Comparison of ENCODE assay signal across 7 cellular contexts in the genomic region with DNA sequence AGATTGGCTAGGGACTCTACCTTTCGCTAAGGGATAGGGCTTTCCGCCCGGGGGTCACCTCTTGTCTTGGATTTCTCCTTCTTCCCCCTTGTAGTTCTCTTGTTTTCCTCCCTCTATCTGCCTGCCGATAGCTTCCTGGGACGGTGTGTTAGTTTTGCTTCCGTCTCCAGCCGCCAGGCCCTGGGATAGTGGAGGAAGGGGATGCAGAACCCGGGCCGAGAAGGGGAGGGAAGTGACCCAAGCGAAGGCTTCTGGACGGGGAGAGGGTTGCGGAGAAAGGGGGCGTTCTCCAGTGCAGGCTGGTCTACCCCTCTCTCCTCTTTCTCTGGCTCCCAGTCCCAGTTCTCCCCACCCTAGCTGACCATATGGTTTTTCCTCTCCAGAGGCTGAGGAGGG. TPM values are rescaled to one million over a fixed set of nuclear protein-coding genes. Genes with fewer than 3 reads are reported as not detected.
DNase-seq lines count a peak whose midpoint lies in the region; ATAC-seq, FAIRE-seq and TF ChIP-seq lines count a peak whose summit lies in the region.

No MANE protein-coding gene starts in this region.

- DNase-seq in GM06990 (ENCODE audit: extremely low read depth, insufficient read length) = no peak
- peak; percentile 60 for DNase-seq in NCI-H69 (lab: John Stamatoyannopoulos, UW)
- DNase-seq in coronary artery (ENCODE audit: low spot score) = no peak
- DNase-seq in RCC 7860 (ENCODE audit: low spot score) = no peak

- WGBS in mesodermal cell (ENCODE audit: insufficient coverage in 2 of 2), 2 experiments = 0% methylated on average over 4 to 7 of the region's 13 CpGs

- ATAC-seq in GM18519 (IDR thresholded peaks at IDR 0.05; ENCODE audit: low FRiP score, unreplicated experiment) (no peak), GM18502 (IDR thresholded peaks at IDR 0.05; ENCODE audit: poor library complexity, unreplicated experiment) (no peak)

- no peaks in the 10 kb centered on the region for H3K9me3 ChIP-seq in mesodermal cell (ENCODE audit: control insufficient read depth, low read length)

- FAIRE-seq in RCC 7860 (lab: Jason Lieb, UNC) = no peak

- peak overlapping the region; percentile 77 for H3K4me3 ChIP-seq in GM06990 (replicated peaks; ENCODE audit: low read depth, low read length)
- peak overlapping the region; percentile 78 for H3K4me3 ChIP-seq in coronary artery
- H3K4me3 ChIP-seq in mesodermal cell (ENCODE audit: extremely low read depth, insufficient read depth, low read length, poor library complexity, severe bottlenecking) = peak overlapping the region; percentile 76

- no peaks in the 10 kb centered on the region for H3K36me3 ChIP-seq in GM06990 (ENCODE audit: control insufficient read depth, insufficient read depth, low read length)
- H3K36me3 ChIP-seq in mesodermal cell (ENCODE audit: control insufficient read depth, insufficient read depth, low read length) = peaks cover 2% of the 10 kb centered on the region

- H3K27ac ChIP-seq in coronary artery = peak overlapping the region; percentile 68 to 83
- peak overlapping the region; percentile 11 for H3K27ac ChIP-seq in mesodermal cell (ENCODE audit: low read depth, low read length, severe bottlenecking)

- H3K27me3 ChIP-seq in GM06990 (replicated peaks; ENCODE audit: control insufficient read depth, insufficient read depth, low read length) = no peaks in the 10 kb centered on the region

- H3K4me1 ChIP-seq in mesodermal cell (ENCODE audit: control insufficient read depth, insufficient read depth, low read length, poor library complexity, severe bottlenecking) = peaks cover 29% of the 10 kb centered on the region

- TF ChIP-seq CTCF in GM06990 (IDR thresholded peaks at IDR 0.05; ENCODE audit: insufficient read depth, low read length, poor library complexity, severe bottlenecking) (no peak), coronary artery (IDR thresholded peaks at IDR 0.05) (no peak)

RNA-seq across cellular contexts. Expression of a gene that starts 0.9 kb away (rescaled TPM):
- polyA plus RNA-seq in mesodermal cell (2013, experiment 1 of 2) = 8.8 TPM
- 7.9 TPM for polyA plus RNA-seq in mesodermal cell (2013, experiment 2 of 2)

RNA-seq across cellular contexts. Expression of a gene that starts 29.8 kb away (rescaled TPM):
- 3.7 TPM for polyA plus RNA-seq in mesodermal cell (2013, experiment 1 of 2)
- 2.5 TPM for polyA plus RNA-seq in mesodermal cell (2013, experiment 2 of 2)
